12 cellular contexts compared by ENCODE assay signal in genomic region chr5:62372600-62372999, GRCh38. TPM values are rescaled to one million over a fixed set of nuclear protein-coding genes. Genes with fewer than 3 reads are reported as not detected.
DNase-seq lines count a peak whose midpoint lies in the region; ATAC-seq and TF ChIP-seq lines count a peak whose summit lies in the region.
"Had no signal": no experiment of that assay in that cellular context is flagged by ENCODE, and none has a peak within 500 bp of the region (broad histone marks: within the 10 kb centered on the region; RNA-seq: fewer than 3 reads in every experiment).

No MANE protein-coding gene starts in this region.

- no peaks in the 10 kb centered on the region for H3K9me3 ChIP-seq in CD8-positive, alpha-beta T cell (ENCODE audit: low read length)
- H3K9me3 ChIP-seq: HAP-1 had no signal

- CTCF ChIA-PET in CD8-positive, alpha-beta T cell (lab: Charles Lee) = interaction anchor here (0.7 kb wide), 1 partner anchor 71 kb away, joined by 3 read pairs; no protein-coding TSS in a partner anchor
- CTCF ChIA-PET in T-cell (lab: Charles Lee) = no interaction called here

- no peaks in the 10 kb centered on the region for H3K27me3 ChIP-seq in CD8-positive, alpha-beta T cell (ENCODE audit: insufficient read depth, low read length)

- peaks cover 35% of the 10 kb centered on the region for H3K36me3 ChIP-seq in CD8-positive, alpha-beta T cell (ENCODE audit: insufficient read depth, low read length)

- POLR2A ChIA-PET in CD8-positive, alpha-beta T cell (lab: Charles Lee) = interaction anchor here (0.7 kb wide), 1 partner anchor 29 kb away, joined by 3 read pairs; no protein-coding TSS in a partner anchor
- POLR2A ChIA-PET in T-cell (lab: Charles Lee) = no interaction called here
- POLR2A ChIA-PET in naive thymus-derived CD8-positive, alpha-beta T cell (lab: Charles Lee) = no interaction called here

- no peak for TF ChIP-seq CTCF in CD8-positive, alpha-beta T cell (IDR thresholded peaks at IDR 0.05)

- H3K27ac Mint-ChIP-seq in activated naive CD4-positive, alpha-beta T cell treated with anti-CD3 and anti-CD28 coated beads, Interleukin-2, amount 50 U/mL, for 24 hours = peak overlapping the region; percentile 41
- peak overlapping the region; percentile 62 for H3K27ac Mint-ChIP-seq in CD8-positive, alpha-beta T cell
- peak overlapping the region; percentile 44 to 66 for H3K27ac Mint-ChIP-seq in T-cell
- H3K27ac Mint-ChIP-seq in naive thymus-derived CD8-positive, alpha-beta T cell = peak overlapping the region in 9 of 10 donors; percentile 18 to 76 (median 42)
- H3K27ac Mint-ChIP-seq: HFFc6 had no signal

- ATAC-seq in CD8-positive, alpha-beta T cell = no peak
- ATAC-seq in T-cell (replicated peaks in 1 of 4) = no peak
- ATAC-seq in naive thymus-derived CD8-positive, alpha-beta T cell = no peak
- no peak for ATAC-seq in HG03135 (IDR thresholded peaks at IDR 0.05; ENCODE audit: unreplicated experiment)
- ATAC-seq in GM18858 (IDR thresholded peaks at IDR 0.05; ENCODE audit: unreplicated experiment) = no peak

- no peak overlapping the region for H3K27ac ChIP-seq in CD8-positive, alpha-beta T cell (ENCODE audit: low read depth, low read length)

- no peak overlapping the region for H3K4me3 Mint-ChIP-seq in activated naive CD4-positive, alpha-beta T cell treated with anti-CD3 and anti-CD28 coated beads, Interleukin-2, amount 50 U/mL, for 24 hours
- no peak overlapping the region for H3K4me3 Mint-ChIP-seq in CD8-positive, alpha-beta T cell
- no peak overlapping the region for H3K4me3 Mint-ChIP-seq in T-cell
- no peak overlapping the region for H3K4me3 Mint-ChIP-seq in naive thymus-derived CD8-positive, alpha-beta T cell
- H3K4me3 Mint-ChIP-seq: CD14-positive monocyte, HFFc6 had no signal

- peaks cover 12% of the 10 kb centered on the region for H3K4me1 Mint-ChIP-seq in activated naive CD4-positive, alpha-beta T cell treated with anti-CD3 and anti-CD28 coated beads, Interleukin-2, amount 50 U/mL, for 24 hours
- H3K4me1 Mint-ChIP-seq in CD8-positive, alpha-beta T cell (ENCODE audit: low read depth) = peaks cover 3% of the 10 kb centered on the region
- H3K4me1 Mint-ChIP-seq in T-cell = no peaks in the 10 kb centered on the region
- peaks cover 0 to 4% (median under 1%) of the 10 kb centered on the region in 4 donors for H3K4me1 Mint-ChIP-seq in naive thymus-derived CD8-positive, alpha-beta T cell
- H3K4me1 Mint-ChIP-seq: CD14-positive monocyte had no signal

- H3K9me3 Mint-ChIP-seq in activated naive CD4-positive, alpha-beta T cell treated with anti-CD3 and anti-CD28 coated beads, Interleukin-2, amount 50 U/mL, for 24 hours = no peaks in the 10 kb centered on the region
- no peaks in the 10 kb centered on the region for H3K9me3 Mint-ChIP-seq in CD8-positive, alpha-beta T cell
- H3K9me3 Mint-ChIP-seq in T-cell = no peaks in the 10 kb centered on the region
- no peaks in the 10 kb centered on the region for H3K9me3 Mint-ChIP-seq in naive thymus-derived CD8-positive, alpha-beta T cell
- H3K9me3 Mint-ChIP-seq: CD14-positive monocyte, HFFc6 had no signal

- no peak for DNase-seq in activated naive CD4-positive, alpha-beta T cell (lab: John Stamatoyannopoulos, UW)
- DNase-seq in CD8-positive, alpha-beta T cell = no peak
- DNase-seq in T-cell = no peak
- no peak for DNase-seq in naive thymus-derived CD8-positive, alpha-beta T cell
- DNase-seq: DMS79, EL, HFFc6 had no signal

- peaks cover 9% of the 10 kb centered on the region for H3K36me3 Mint-ChIP-seq in activated naive CD4-positive, alpha-beta T cell treated with anti-CD3 and anti-CD28 coated beads, Interleukin-2, amount 50 U/mL, for 24 hours
- H3K36me3 Mint-ChIP-seq in CD8-positive, alpha-beta T cell = peaks cover 62% of the 10 kb centered on the region
- peaks cover 34% of the 10 kb centered on the region for H3K36me3 Mint-ChIP-seq in T-cell
- H3K36me3 Mint-ChIP-seq in naive thymus-derived CD8-positive, alpha-beta T cell = peaks cover 0 to 77% (median 4%) of the 10 kb centered on the region in 3 donors

- no peaks in the 10 kb centered on the region for H3K4me1 ChIP-seq in CD8-positive, alpha-beta T cell (ENCODE audit: insufficient read depth, low read length)
- H3K4me1 ChIP-seq: HAP-1 had no signal

- H3K27me3 Mint-ChIP-seq in activated naive CD4-positive, alpha-beta T cell treated with anti-CD3 and anti-CD28 coated beads, Interleukin-2, amount 50 U/mL, for 24 hours = no peaks in the 10 kb centered on the region
- no peaks in the 10 kb centered on the region for H3K27me3 Mint-ChIP-seq in CD8-positive, alpha-beta T cell (ENCODE audit: low read depth)
- H3K27me3 Mint-ChIP-seq in T-cell = no peaks in the 10 kb centered on the region
- no peaks in the 10 kb centered on the region for H3K27me3 Mint-ChIP-seq in naive thymus-derived CD8-positive, alpha-beta T cell

- intact Hi-C loops in CD8-positive, alpha-beta T cell (cut with DNase I, micrococcal nuclease) = no loop called here

- H3K4me3 ChIP-seq in CD8-positive, alpha-beta T cell (ENCODE audit: low read depth, low read length) = no peak overlapping the region
- H3K4me3 ChIP-seq: HAP-1 had no signal

RNA-seq across cellular contexts. Expression of gene DIMT1, which starts 31.1 kb away (rescaled TPM):
- 10 to 100 TPM; 22.8 to 23.7 TPM for total RNA-seq in CD8-positive, alpha-beta T cell
- total RNA-seq in T-cell = 10 to 100 TPM; 18.5 to 27.5 (median 25.4) TPM
- total RNA-seq in naive thymus-derived CD8-positive, alpha-beta T cell = 10 to 100 TPM; 23.2 to 23.4 TPM
- 10 to 100 TPM; 44.4 to 50.9 (median 46.3) TPM for polyA plus RNA-seq in naive thymus-derived CD8-positive, alpha-beta T cell

RNA-seq across cellular contexts. Expression of gene IPO11, which starts 40.0 kb away (rescaled TPM):
- 10 to 100 TPM; 17.0 to 17.2 TPM for total RNA-seq in CD8-positive, alpha-beta T cell
- 10 to 100 TPM; 17.4 to 25.7 (median 24.7) TPM for total RNA-seq in T-cell
- 10 to 100 TPM; 22.6 to 24.1 TPM for total RNA-seq in naive thymus-derived CD8-positive, alpha-beta T cell
- polyA plus RNA-seq in naive thymus-derived CD8-positive, alpha-beta T cell = 10 to 100 TPM in 1 of 3 donors, 1 to 10 TPM in 2; 6.4 to 10.4 (median 6.6) TPM
